In genomic region chr4:13521047-13521446, GRCh38 we compare ENCODE assay signal across 16 cellular contexts. TPM values are rescaled to one million over a fixed set of nuclear protein-coding genes. Genes with fewer than 3 reads are reported as not detected.
A peak's percentile ranks its signal among the peaks of the same experiment; 100 is the strongest.
DNase-seq lines count a peak whose midpoint lies in the region; ATAC-seq and TF ChIP-seq lines count a peak whose summit lies in the region.
"Had no signal": no experiment of that assay in that cellular context is flagged by ENCODE, and none has a peak within 500 bp of the region (broad histone marks: within the 10 kb centered on the region; RNA-seq: fewer than 3 reads in every experiment).

No MANE protein-coding gene starts in this region.

- RAD21 ChIA-PET in HCT116 (lab: Charles Lee; ENCODE audit: low non-redundant PET in 1 of 2, low total read pairs in 2 of 2, uncharacterized antibody in 2 of 2, unreplicated experiment in 2 of 2) = no interaction called here

- H3K36me3 ChIP-seq in H7 (replicated peaks; ENCODE audit: control insufficient read depth, insufficient read depth, low read length) (no peaks in the 10 kb centered on the region), HCT116 (ENCODE audit: control insufficient read depth in 1 of 2, insufficient read depth in 2 of 2, low read length in 2 of 2) (no peaks in the 10 kb centered on the region), endodermal cell (ENCODE audit: control insufficient read depth, insufficient read depth, low read length) (no peaks in the 10 kb centered on the region)
- H3K36me3 ChIP-seq: BE2C, HAP-1 had no signal

- H3K4me3 ChIP-seq in H7 (ENCODE audit: insufficient read depth, low read depth, low read length) (no peak overlapping the region), HCT116 (replicated peaks in 1 of 2; ENCODE audit: low read depth in 1 of 2, low read length in 2 of 2) (no peak overlapping the region), endodermal cell (ENCODE audit: low read length) (no peak overlapping the region)
- H3K4me3 ChIP-seq: A549, GM23248, HAP-1 had no signal

- H3K9me3 Mint-ChIP-seq in endodermal cell (peaks cover 17% of the 10 kb centered on the region), progenitor cell of endocrine pancreas (ENCODE audit: low read depth) (no peaks in the 10 kb centered on the region)
- peaks cover 2% of the 10 kb centered on the region for H3K9me3 Mint-ChIP-seq in activated CD8-positive, alpha-beta memory T cell treated with anti-CD3 and anti-CD28 coated beads, Interleukin-2, amount 10 ng/mL, durations not matched to agents 7 days and 5 days (ENCODE audit: low read depth)

- H3K27ac Mint-ChIP-seq in endodermal cell = no peak overlapping the region
- no peak overlapping the region for H3K27ac Mint-ChIP-seq in progenitor cell of endocrine pancreas
- H3K27ac Mint-ChIP-seq in activated CD8-positive, alpha-beta memory T cell treated with anti-CD3 and anti-CD28 coated beads, Interleukin-2, amount 10 ng/mL, durations not matched to agents 7 days and 5 days = no peak overlapping the region
- H3K27ac Mint-ChIP-seq: CD4-positive, alpha-beta memory T cell; HFFc6 had no signal

- no peak for TF ChIP-seq POLR2A in HCT116 (IDR thresholded peaks at IDR 0.05; ENCODE audit: borderline replicate concordance, extremely low read depth, insufficient read depth, insufficient read length)

- peak overlapping the region; percentile 16 for H2AFZ ChIP-seq in HCT116 (ENCODE audit: low read depth, low read length, poor library complexity, severe bottlenecking)
- H2AFZ ChIP-seq: GM23248 had no signal

- peak; percentile 46; the same call in 1 of the 2 replicates for ATAC-seq in HCT116
- no peak for ATAC-seq in activated CD8-positive, alpha-beta memory T cell treated with anti-CD3 and anti-CD28 coated beads, Interleukin-2, amount 10 ng/mL, durations not matched to agents 7 days and 5 days
- ATAC-seq: A549 had no signal

- no TSS peak for BruUV-seq in HCT116 (replicated peaks; lab: Mats Ljungman, UMichigan)

- H3K36me3 Mint-ChIP-seq in endodermal cell (ENCODE audit: low read depth) (peaks cover 5% of the 10 kb centered on the region), progenitor cell of endocrine pancreas (ENCODE audit: insufficient read depth) (no peaks in the 10 kb centered on the region)
- no peaks in the 10 kb centered on the region for H3K36me3 Mint-ChIP-seq in activated CD8-positive, alpha-beta memory T cell treated with anti-CD3 and anti-CD28 coated beads, Interleukin-2, amount 10 ng/mL, durations not matched to agents 7 days and 5 days
- H3K36me3 Mint-ChIP-seq: CD4-positive, alpha-beta memory T cell had no signal

- H3K79me2 ChIP-seq in HCT116 (ENCODE audit: insufficient read depth, low read length) = no peaks in the 10 kb centered on the region

- TF ChIP-seq CTCF in HCT116 (IDR thresholded peaks at IDR 0.05 in 2 of 3, conservative IDR thresholded peaks at IDR 0.05 in 1 of 3; ENCODE audit: borderline replicate concordance in 1 of 3, insufficient read depth in 1 of 3, low read depth in 2 of 3, low read length in 2 of 3) (0 out of 6 replicates have a peak, but pooled peaks of 1 of the 3 experiments have one; percentile 7), endodermal cell (conservative IDR thresholded peaks at IDR 0.05) (peak; percentile 51), progenitor cell of endocrine pancreas (IDR thresholded peaks at IDR 0.05; ENCODE audit: unreplicated experiment) (peak; percentile 17)

- H3K4me3 Mint-ChIP-seq in endodermal cell (no peak overlapping the region), progenitor cell of endocrine pancreas (ENCODE audit: low read depth) (no peak overlapping the region)
- no peak overlapping the region for H3K4me3 Mint-ChIP-seq in activated CD8-positive, alpha-beta memory T cell treated with anti-CD3 and anti-CD28 coated beads, Interleukin-2, amount 10 ng/mL, durations not matched to agents 7 days and 5 days
- H3K4me3 Mint-ChIP-seq: HFFc6 had no signal

- intact Hi-C loops in HCT116 (cut with micrococcal nuclease) = no loop called here

- CTCF ChIA-PET in HCT116 (lab: Charles Lee) = no interaction called here
- CTCF ChIA-PET in activated CD8-positive, alpha-beta memory T cell treated with anti-CD3 and anti-CD28 coated beads, Interleukin-2, amount 10 ng/mL, durations not matched to agents 7 days and 5 days (lab: Charles Lee) = interaction anchor here (0.9 to 1.9 kb wide), 4 partner anchors 9 to 27 kb away, joined by 3 to 8 read pairs (median 4); no protein-coding TSS in a partner anchor

- POLR2A ChIA-PET in HCT116 (lab: Charles Lee) = no interaction called here

- H3K27me3 ChIP-seq in H7 (ENCODE audit: control insufficient read depth, insufficient read depth, low read length) = peaks cover 55% of the 10 kb centered on the region
- H3K27me3 ChIP-seq in HCT116 (ENCODE audit: insufficient read depth, low read length) = no peaks in the 10 kb centered on the region
- H3K27me3 ChIP-seq in endodermal cell (ENCODE audit: control insufficient read depth, insufficient read depth, low read length, poor library complexity, severe bottlenecking) = peaks cover 43% of the 10 kb centered on the region

- no peaks in the 10 kb centered on the region for H3K9me3 ChIP-seq in HCT116 (ENCODE audit: control insufficient read depth in 1 of 2, insufficient read depth in 1 of 2, low read depth in 1 of 2, low read length in 2 of 2)
- H3K9me3 ChIP-seq in endodermal cell (ENCODE audit: control insufficient read depth, low read length) = peaks cover 6% of the 10 kb centered on the region
- H3K9me3 ChIP-seq: BE2C, HAP-1 had no signal

- peaks cover 27% of the 10 kb centered on the region for H3K27me3 Mint-ChIP-seq in endodermal cell (ENCODE audit: insufficient read depth)
- peaks cover 29% of the 10 kb centered on the region for H3K27me3 Mint-ChIP-seq in progenitor cell of endocrine pancreas
- H3K27me3 Mint-ChIP-seq in activated CD8-positive, alpha-beta memory T cell treated with anti-CD3 and anti-CD28 coated beads, Interleukin-2, amount 10 ng/mL, durations not matched to agents 7 days and 5 days = peaks cover 76% of the 10 kb centered on the region

- no peak overlapping the region for H3K4me2 ChIP-seq in HCT116 (ENCODE audit: low read length)
- H3K4me2 ChIP-seq: A549 had no signal

- 100% methylated on average over 2 of the region's 2 CpGs; no CpG with 5 or more reads in 1 of the 2 experiments for WGBS in endodermal cell (ENCODE audit: insufficient coverage in 1 of 2, insufficient read length in 1 of 2), 2 experiments

- H3K4me1 ChIP-seq in HCT116 (ENCODE audit: control insufficient read depth in 1 of 2, insufficient read depth in 2 of 2, low read length in 2 of 2) (no peaks in the 10 kb centered on the region), endodermal cell (ENCODE audit: control insufficient read depth, insufficient read depth, low read length) (no peaks in the 10 kb centered on the region)
- H3K4me1 ChIP-seq: A549, BE2C had no signal

- DNase-seq in H7 (peak; percentile 13), HCT116 (ENCODE audit: low read depth, low spot score) (no peak), endodermal cell (peak; percentile 44), progenitor cell of endocrine pancreas (ENCODE audit: low spot score, unreplicated experiment) (no peak), NCI-H1092 (lab: John Stamatoyannopoulos, UW) (no peak)
- DNase-seq in activated CD8-positive, alpha-beta memory T cell treated with anti-CD3 and anti-CD28 coated beads, Interleukin-2, amount 10 ng/mL, durations not matched to agents 7 days and 5 days = no peak
- DNase-seq: BE2C; CD4-positive, alpha-beta memory T cell; DND-41; GF-D8; GM23248; HFFc6 had no signal

- H3K27ac ChIP-seq in HCT116 (ENCODE audit: low read depth, low read length) (no peak overlapping the region), endodermal cell (ENCODE audit: low read depth, low read length) (no peak overlapping the region)
- H3K27ac ChIP-seq: A549, C4-2B, GM23248 had no signal

- no peak overlapping the region for H3K9ac ChIP-seq in HCT116 (ENCODE audit: low read length)
- no peak overlapping the region for H3K9ac ChIP-seq in endodermal cell (ENCODE audit: extremely low read depth, low read length, poor library complexity, severe bottlenecking)
- H3K9ac ChIP-seq: GM23248 had no signal

- no peaks in the 10 kb centered on the region for H3K9me2 ChIP-seq in HCT116 (ENCODE audit: insufficient read depth)

- H3K4me1 Mint-ChIP-seq in endodermal cell (peaks cover 7% of the 10 kb centered on the region), progenitor cell of endocrine pancreas (ENCODE audit: low read depth) (no peaks in the 10 kb centered on the region)
- peaks cover 4% of the 10 kb centered on the region for H3K4me1 Mint-ChIP-seq in activated CD8-positive, alpha-beta memory T cell treated with anti-CD3 and anti-CD28 coated beads, Interleukin-2, amount 10 ng/mL, durations not matched to agents 7 days and 5 days

- no peak for TF ChIP-seq RAD21 in HCT116 (IDR thresholded peaks at IDR 0.05; ENCODE audit: low read depth)

- H4K20me1 ChIP-seq in HCT116 (ENCODE audit: insufficient read depth) = no peaks in the 10 kb centered on the region

RNA-seq across cellular contexts. Expression of gene NKX3-2, which starts 23.3 kb away (rescaled TPM):
- total RNA-seq in H7 (2014; rRNA removed; shearing (Covaris generic)) = 0.52 and 0.76 TPM in 2 replicates
- total RNA-seq in HCT116 (2021; ENCODE audit: unreplicated experiment) (1.4 TPM), endodermal cell (1 to 10 TPM in 1 of 2 donors, under 1 TPM in 1; 0.11 to 1.5 TPM), progenitor cell of endocrine pancreas (1.7 and 2.1 TPM in 2 replicates)
- 0.45 and 0.75 TPM in 2 replicates for polyA plus RNA-seq in HCT116 (2012)
- polyA plus RNA-seq in endodermal cell (2013, experiment 1 of 2) = 2.2 TPM
- polyA plus RNA-seq in endodermal cell (2013, experiment 2 of 2) = 2.1 TPM
- not detected for total RNA-seq in activated CD8-positive, alpha-beta memory T cell treated with anti-CD3 and anti-CD28 coated beads, Interleukin-2, amount 10 ng/mL, durations not matched to agents 7 days and 5 days
- total RNA-seq: CD4-positive, alpha-beta memory T cell had no signal
- polyA plus RNA-seq: AG04450; CD4-positive, alpha-beta memory T cell; GM23248 had no signal

RNA-seq across cellular contexts. Expression of gene RAB28, which starts 36.9 kb away (rescaled TPM):
- total RNA-seq in H7 (2014; rRNA removed; shearing (Covaris generic)) = 27.7 and 32.4 TPM in 2 replicates
- 12.1 TPM for total RNA-seq in HCT116 (2021; ENCODE audit: unreplicated experiment)
- polyA plus RNA-seq in HCT116 (2012) = 6.0 and 7.7 TPM in 2 replicates
- 10 to 100 TPM; 24.6 to 25.7 TPM for total RNA-seq in endodermal cell
- 33.4 TPM for polyA plus RNA-seq in endodermal cell (2013, experiment 1 of 2)
- polyA plus RNA-seq in endodermal cell (2013, experiment 2 of 2) = 33.6 TPM
- total RNA-seq in progenitor cell of endocrine pancreas = 26.9 and 28.3 TPM in 2 replicates
- total RNA-seq in activated CD8-positive, alpha-beta memory T cell treated with anti-CD3 and anti-CD28 coated beads, Interleukin-2, amount 10 ng/mL, durations not matched to agents 7 days and 5 days = 10 to 100 TPM; 13.7 to 19.0 TPM

Comparison
In these comparisons a context has a peak if more than half of its experiments do, and no peak if none do; other contexts are left out.
1. DNase-seq: peak in H7 (single experiment) and endodermal cell (single experiment); none in HCT116 (single experiment), progenitor cell of endocrine pancreas (single experiment), activated CD8-positive, alpha-beta memory T cell treated with anti-CD3 and anti-CD28 coated beads, Interleukin-2, amount 10 ng/mL, durations not matched to agents 7 days and 5 days (single experiment) and NCI-H1092 (single experiment).